In the genomic region with DNA sequence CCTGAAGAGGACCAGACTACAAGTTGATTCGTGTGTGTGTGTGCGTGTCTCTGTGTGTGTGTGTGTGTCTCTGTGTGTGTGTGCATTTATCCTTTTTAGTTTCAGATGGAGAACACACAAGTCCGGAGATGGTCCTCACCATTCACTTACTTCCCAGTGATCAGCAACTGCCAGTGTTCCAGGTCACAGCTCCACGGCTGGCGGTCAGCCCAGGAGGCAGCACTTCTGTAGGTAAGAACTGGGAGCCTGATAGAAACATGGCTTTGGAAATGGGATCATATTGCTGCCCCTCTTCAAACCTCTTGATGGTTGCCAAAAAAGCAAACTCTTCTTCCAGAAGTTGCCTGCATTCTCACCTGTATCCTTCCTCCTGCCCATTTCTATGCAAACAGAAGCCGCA, we compare ENCODE assay signal across 32 cellular contexts.
"Had no signal": no experiment of that assay in that cellular context is flagged by ENCODE, and none has a peak within 500 bp of the region (broad histone marks: within the 10 kb centered on the region; RNA-seq: fewer than 3 reads in every experiment).

No MANE protein-coding gene starts in this region.

- H3K36me3 ChIP-seq: adrenal gland, brain microvascular endothelial cell, breast epithelium had no signal

- H3K27me3 ChIP-seq: adrenal gland, body of pancreas, brain microvascular endothelial cell, breast epithelium had no signal

- H3K9me3 ChIP-seq: adrenal gland, body of pancreas, breast epithelium had no signal

- H3K27ac ChIP-seq: adrenal gland, body of pancreas, brain microvascular endothelial cell, breast epithelium, VCaP had no signal

- H3K4me1 ChIP-seq: adrenal gland, breast epithelium had no signal

- DNase-seq: activated B cell treated with CpG ODN at 0.5 μM for 24 hours; activated CD4-positive, alpha-beta memory T cell treated with anti-CD3 and anti-CD28 coated beads for 36 hours; activated CD4-positive, alpha-beta T cell treated with anti-CD3 and anti-CD28 coated beads for 4 hours; activated CD4-positive, alpha-beta T cell treated with anti-CD3 and anti-CD28 coated beads, Interleukin-2, amount 10 ng/mL, durations not matched to agents 24 days and 14 days; activated CD4-positive, alpha-beta T cell treated with anti-CD3 and anti-CD28 coated beads, Interleukin-2, amount 50 U/mL, for 1 hour; activated CD4-positive, alpha-beta T cell treated with anti-CD3 and anti-CD28 coated beads, Interleukin-2, amount 50 U/mL, for 4 hours; activated CD4-positive, CD25-positive, alpha-beta regulatory T cell treated with anti-CD3 and anti-CD28 coated beads, Interleukin-2, amount 50 U/mL, for 72 hours; activated CD8-positive, alpha-beta memory T cell treated with anti-CD3 and anti-CD28 coated beads, Interleukin-2, amount 50 U/mL, for 4 hours; activated CD8-positive, alpha-beta T cell treated with anti-CD3 and anti-CD28 coated beads for 36 hours; activated effector memory CD4-positive, alpha-beta T cell treated with anti-CD3 and anti-CD28 coated beads, Interleukin-2, amount 50 U/mL, for 16 hours; activated gamma-delta T cell treated with Interleukin-2 at 50 U/mL for 16 hours; activated naive CD4-positive, alpha-beta T cell; activated naive CD4-positive, alpha-beta T cell treated with anti-CD3 and anti-CD28 coated beads for 36 hours; activated naive CD4-positive, alpha-beta T cell treated with anti-CD3 and anti-CD28 coated beads, Interleukin-2, amount 50 U/mL, for 16 hours; activated naive CD8-positive, alpha-beta T cell treated with anti-CD3 and anti-CD28 coated beads for 36 hours; activated T-cell treated with anti-CD3 and anti-CD28 coated beads for 4 hours; activated T-cell treated with anti-CD3 and anti-CD28 coated beads, Interleukin-2, amount 50 U/mL, for 1 hour; activated T-cell treated with anti-CD3 and anti-CD28 coated beads, Interleukin-2, amount 50 U/mL, for 4 hours; activated T-cell treated with anti-CD3 and anti-CD28 coated beads, Interleukin-2, amount 50 U/mL, for 72 hours; adrenal gland; amniotic stem cell; aorta; body of pancreas; brain microvascular endothelial cell; central memory CD4-positive, alpha-beta T cell; T-helper 1 cell; T-helper 2 cell; T-helper 9 cell had no signal

- H3K4me3 ChIP-seq: adrenal gland, body of pancreas, breast epithelium had no signal

- ATAC-seq: activated CD8-positive, alpha-beta T cell treated with anti-CD3 and anti-CD28 coated beads for 36 hours; activated naive CD4-positive, alpha-beta T cell treated with anti-CD3 and anti-CD28 coated beads, Interleukin-2, amount 50 U/mL, for 72 hours; activated T-cell treated with anti-CD3 and anti-CD28 coated beads, Interleukin-2, amount 50 U/mL, for 4 hours; activated T-cell treated with anti-CD3 and anti-CD28 coated beads, Interleukin-2, amount 50 U/mL, for 72 hours; activated T-helper 17 cell treated with anti-CD3 and anti-CD28 coated beads, Interleukin-2, amount 50 U/mL, for 72 hours; body of pancreas had no signal
